8 cellular contexts compared by ENCODE assay signal in genomic region chr9:120583958-120584369, GRCh38. TPM values are rescaled to one million over a fixed set of nuclear protein-coding genes. Genes with fewer than 3 reads are reported as not detected.
DNase-seq lines count a peak whose midpoint lies in the region; ATAC-seq and TF ChIP-seq lines count a peak whose summit lies in the region.

No MANE protein-coding gene starts in this region.

- H3K27me3 ChIP-seq in OCI-LY1 (ENCODE audit: insufficient read depth, low read length) (no peaks in the 10 kb centered on the region), right lobe of liver (no peaks in the 10 kb centered on the region)

- TF ChIP-seq POLR2A in right lobe of liver (IDR thresholded peaks at IDR 0.05), result no peak

- H3K4me2 ChIP-seq in OCI-LY1 (ENCODE audit: low read length), result peak overlapping the region; percentile 32

- ATAC-seq in GM18517 (IDR thresholded peaks at IDR 0.05; ENCODE audit: unreplicated experiment), result peak; percentile 56
- ATAC-seq in right lobe of liver, result peak in 3 of 4 donors; percentile 6 to 52 (median 17)
- no peak for ATAC-seq in HG03571 (IDR thresholded peaks at IDR 0.05; ENCODE audit: unreplicated experiment)
- no peak for ATAC-seq in HG02588 (IDR thresholded peaks at IDR 0.05; ENCODE audit: unreplicated experiment)

- no peaks in the 10 kb centered on the region for H4K20me1 ChIP-seq in OCI-LY1 (ENCODE audit: insufficient read depth, low read length)

- H3K79me2 ChIP-seq in OCI-LY1 (ENCODE audit: insufficient read depth, low read length), result peaks cover 15% of the 10 kb centered on the region

- WGBS in right lobe of liver (ENCODE audit: insufficient coverage, low coverage, low lambda C conversion rate, missing lambda C conversion rate), result 57% methylated on average over 3 of the region's 3 CpGs

- no peak overlapping the region for H2AFZ ChIP-seq in OCI-LY1 (ENCODE audit: low read length)

- H3F3A ChIP-seq in OCI-LY1 (ENCODE audit: insufficient read depth, low read length), result no peaks in the 10 kb centered on the region

- DNase-seq in Ammon's horn (ENCODE audit: low spot score) (peak; percentile 97), HK-2 (ENCODE audit: unreplicated experiment) (peak; percentile 14), caudate nucleus (lab: John Stamatoyannopoulos, UW) (peak in 56 of 61 donors; percentile 16 to 95 (median 74)), right lobe of liver (no peak)

- H3K9ac ChIP-seq in OCI-LY1 (ENCODE audit: low read length), result no peak overlapping the region; the same call in 1 of the 2 replicates

- no peaks in the 10 kb centered on the region for H3K9me2 ChIP-seq in OCI-LY1 (ENCODE audit: low read depth, low read length)

- H3K4me1 ChIP-seq in OCI-LY1 (ENCODE audit: insufficient read depth, low read length, severe bottlenecking), result peaks cover 45% of the 10 kb centered on the region
- peaks cover 0 to 7% (median 3%) of the 10 kb centered on the region in 4 donors for H3K4me1 ChIP-seq in right lobe of liver

- TF ChIP-seq CTCF in OCI-LY1 (IDR thresholded peaks at IDR 0.05; ENCODE audit: low read length) (no peak), right lobe of liver (IDR thresholded peaks at IDR 0.05) (no peak)

- H3K9me3 ChIP-seq in OCI-LY1 (ENCODE audit: low read length) (no peaks in the 10 kb centered on the region), right lobe of liver (no peaks in the 10 kb centered on the region)

- H3K4me3 ChIP-seq in OCI-LY1 (ENCODE audit: low read depth, low read length, poor library complexity, severe bottlenecking) (no peak overlapping the region), right lobe of liver (no peak overlapping the region)

- no peaks in the 10 kb centered on the region for H3K36me3 ChIP-seq in OCI-LY1 (ENCODE audit: insufficient read depth, low read length)
- H3K36me3 ChIP-seq in right lobe of liver, result no peaks in the 10 kb centered on the region

- peak overlapping the region; percentile 85 for H3K27ac ChIP-seq in OCI-LY1 (ENCODE audit: low read depth, low read length, poor library complexity, severe bottlenecking)
- peak overlapping the region; percentile 91 for H3K27ac ChIP-seq in caudate nucleus (ENCODE audit: low read depth, low read length)
- no peak overlapping the region for H3K27ac ChIP-seq in right lobe of liver

- intact Hi-C loops in right lobe of liver (cut with DNase I), result no loop called here

RNA-seq across cellular contexts. Expression of gene CDK5RAP2, which starts 4.0 kb away (rescaled TPM):
- 10 to 100 TPM; 25.9 to 61.6 (median 34.7) TPM for total RNA-seq in right lobe of liver

Comparison
In these comparisons a context has a peak if more than half of its experiments do, and no peak if none do; other contexts are left out.
1. DNase-seq: peak in Ammon's horn (single experiment), HK-2 (single experiment) and caudate nucleus (56 of 61); none in right lobe of liver (0 of 3).
2. ATAC-seq: peak in GM18517 (single experiment) and right lobe of liver (3 of 4); none in HG03571 (single experiment) and HG02588 (single experiment).
3. H3K27ac ChIP-seq: peak in OCI-LY1 (single experiment) and caudate nucleus (single experiment); none in right lobe of liver (0 of 3).